10 cellular contexts compared by ENCODE assay signal in the genomic region with DNA sequence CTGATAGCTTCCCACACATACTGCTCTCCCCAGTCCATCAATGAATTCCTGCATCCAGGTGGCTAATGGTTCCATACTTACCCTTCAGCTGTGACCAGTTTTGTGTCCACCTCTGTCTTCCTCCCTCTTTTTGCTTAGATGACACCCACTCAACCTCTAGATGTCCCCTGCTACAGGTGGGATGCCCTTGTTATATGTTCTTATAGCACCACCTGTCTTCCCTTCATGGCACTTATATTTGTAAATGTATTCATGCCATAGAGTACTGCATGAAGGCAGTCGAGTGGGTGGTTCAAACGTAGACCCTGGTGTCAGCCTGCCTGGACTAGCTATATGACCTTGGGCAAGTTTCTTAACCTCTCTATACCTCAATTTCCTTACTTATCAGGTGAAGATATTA. TPM values are rescaled to one million over a fixed set of nuclear protein-coding genes. Genes with fewer than 3 reads are reported as not detected.
A peak's percentile ranks its signal among the peaks of the same experiment; 100 is the strongest.
DNase-seq lines count a peak whose midpoint lies in the region; ATAC-seq and TF ChIP-seq lines count a peak whose summit lies in the region.
"Had no signal": no experiment of that assay in that cellular context is flagged by ENCODE, and none has a peak within 500 bp of the region (broad histone marks: within the 10 kb centered on the region; RNA-seq: fewer than 3 reads in every experiment).

No MANE protein-coding gene starts in this region.

- no peak overlapping the region for H3K27ac Mint-ChIP-seq in activated T-helper 1 cell treated with anti-CD3 and anti-CD28 coated beads, Interleukin-12 subunit alpha, Interleukin-12 subunit beta, Interleukin-2, Interleukin-4 antibody, amounts not matched to agents 30 ng/mL and 10 ng/mL and 1 ng/mL, durations not matched to agents 14 hours and 24 hours and 36 hours

- H3K4me1 Mint-ChIP-seq in activated T-helper 1 cell treated with anti-CD3 and anti-CD28 coated beads, Interleukin-12 subunit alpha, Interleukin-12 subunit beta, Interleukin-2, Interleukin-4 antibody, amounts not matched to agents 30 ng/mL and 10 ng/mL and 1 ng/mL, durations not matched to agents 14 hours and 24 hours and 36 hours (ENCODE audit: low read depth): peaks cover 8% of the 10 kb centered on the region

- no peaks in the 10 kb centered on the region for H3K36me3 ChIP-seq in H7 (replicated peaks; ENCODE audit: control insufficient read depth, insufficient read depth, low read length)
- H3K36me3 ChIP-seq in spleen: no peaks in the 10 kb centered on the region

- no peak for TF ChIP-seq POLR2A in spleen (IDR thresholded peaks at IDR 0.05)

- TF ChIP-seq CTCF in GM13976 (IDR thresholded peaks at IDR 0.05; ENCODE audit: borderline replicate concordance, control extremely low read depth, extremely low read depth, insufficient read depth, missing control alignments) (peak; percentile 43), fibroblast of villous mesenchyme (IDR thresholded peaks at IDR 0.05; ENCODE audit: insufficient read depth, low read depth, low read length) (peak; percentile 40), spleen (IDR thresholded peaks at IDR 0.05 in 8 of 11, conservative IDR thresholded peaks at IDR 0.05 in 3 of 11) (peak in 3 of 11 experiments; percentile 12 to 30 (median 19))

- in situ Hi-C loops in GM13976 (cut with MboI; ENCODE audit: low sequenced_read_pairs, unreplicated experiment): loop anchor here (10.0 to 25.0 kb wide), 3 partner anchors 121 to 322 kb away; no protein-coding TSS in a partner anchor

- H3K27me3 ChIP-seq in H7 (ENCODE audit: control insufficient read depth, insufficient read depth, low read length) (no peaks in the 10 kb centered on the region; the same call in 1 of the 2 replicates), spleen (replicated peaks in 1 of 7) (peaks cover 0 to 20% (median 0%) of the 10 kb centered on the region in 7 donors)

- WGBS in spleen, 5 donors: 26 to 49% (median 38%) methylated on average over 2 of the region's 2 CpGs

- no peak overlapping the region for H3K27ac ChIP-seq in spleen
- H3K27ac ChIP-seq: epithelial cell of prostate, KMS-11 had no signal

- peak; percentile 43 for DNase-seq in GM13976 (ENCODE audit: low spot score)
- peak; percentile 33 for DNase-seq in H7
- DNase-seq in NCI-H526 treated with DMSO at 0.1 percent for 48 hours (lab: John Stamatoyannopoulos, UW): peak; percentile 3
- DNase-seq in fibroblast of villous mesenchyme (ENCODE audit: low read depth): peak; percentile 28
- no peak for DNase-seq in spleen
- DNase-seq in stimulated activated CD4-positive, alpha-beta T cell treated with anti-CD3 and anti-CD28 coated beads, Interleukin-12 subunit alpha, Interleukin-12 subunit beta, amount 100 ng/mL, for 4 hours: no peak
- DNase-seq in activated T-helper 1 cell treated with anti-CD3 and anti-CD28 coated beads, Interleukin-12 subunit alpha, Interleukin-12 subunit beta, Interleukin-2, Interleukin-4 antibody, amounts not matched to agents 30 ng/mL and 10 ng/mL and 1 ng/mL, durations not matched to agents 14 hours and 24 hours and 36 hours (ENCODE audit: low spot score): no peak

- H3K27me3 Mint-ChIP-seq in activated T-helper 1 cell treated with anti-CD3 and anti-CD28 coated beads, Interleukin-12 subunit alpha, Interleukin-12 subunit beta, Interleukin-2, Interleukin-4 antibody, amounts not matched to agents 30 ng/mL and 10 ng/mL and 1 ng/mL, durations not matched to agents 14 hours and 24 hours and 36 hours (ENCODE audit: insufficient read depth): peaks cover 21% of the 10 kb centered on the region

- peaks cover 0 to 6% (median 3%) of the 10 kb centered on the region in 6 donors for H3K4me1 ChIP-seq in spleen

- intact Hi-C loops in spleen (cut with DNase I; ENCODE audit: low total_unique reads): no loop called here
- intact Hi-C loops in activated T-helper 1 cell treated with anti-CD3 and anti-CD28 coated beads, Interleukin-12 subunit alpha, Interleukin-12 subunit beta, Interleukin-2, Interleukin-4 antibody, amounts not matched to agents 30 ng/mL and 10 ng/mL and 1 ng/mL, durations not matched to agents 14 hours and 24 hours and 36 hours (cut with micrococcal nuclease): loop anchor here (2.0 to 10.0 kb wide), 2 partner anchors 121 to 319 kb away; no protein-coding TSS in a partner anchor

- no peaks in the 10 kb centered on the region for H3K9me3 Mint-ChIP-seq in activated T-helper 1 cell treated with anti-CD3 and anti-CD28 coated beads, Interleukin-12 subunit alpha, Interleukin-12 subunit beta, Interleukin-2, Interleukin-4 antibody, amounts not matched to agents 30 ng/mL and 10 ng/mL and 1 ng/mL, durations not matched to agents 14 hours and 24 hours and 36 hours

- no peak for ATAC-seq in HG02840 (IDR thresholded peaks at IDR 0.05; ENCODE audit: low FRiP score, unreplicated experiment)

- H3K36me3 Mint-ChIP-seq in activated T-helper 1 cell treated with anti-CD3 and anti-CD28 coated beads, Interleukin-12 subunit alpha, Interleukin-12 subunit beta, Interleukin-2, Interleukin-4 antibody, amounts not matched to agents 30 ng/mL and 10 ng/mL and 1 ng/mL, durations not matched to agents 14 hours and 24 hours and 36 hours (ENCODE audit: low read depth): peaks cover 5% of the 10 kb centered on the region

- H3K4me3 ChIP-seq in H7 (ENCODE audit: insufficient read depth, low read depth, low read length) (no peak overlapping the region), fibroblast of villous mesenchyme (ENCODE audit: low read depth, low read length) (no peak overlapping the region), spleen (no peak overlapping the region)

- peaks cover 0 to 3% (median 0%) of the 10 kb centered on the region in 8 donors for H3K9me3 ChIP-seq in spleen

- no peak overlapping the region for H3K4me3 Mint-ChIP-seq in activated T-helper 1 cell treated with anti-CD3 and anti-CD28 coated beads, Interleukin-12 subunit alpha, Interleukin-12 subunit beta, Interleukin-2, Interleukin-4 antibody, amounts not matched to agents 30 ng/mL and 10 ng/mL and 1 ng/mL, durations not matched to agents 14 hours and 24 hours and 36 hours

RNA-seq across cellular contexts. Expression of gene USP46, which starts 6.5 kb away (rescaled TPM):
- total RNA-seq in H7 (2014; rRNA removed; shearing (Covaris generic)): 21.3 and 29.8 TPM in 2 replicates
- total RNA-seq in fibroblast of villous mesenchyme (13.5 and 19.4 TPM in 2 replicates), spleen (10 to 100 TPM in 5 of 7 donors, 1 to 10 TPM in 2; 6.5 to 17.1 (median 10.9) TPM)
- polyA plus RNA-seq in spleen: 1 to 10 TPM; 1.2 to 2.3 (median 1.5) TPM
- total RNA-seq in activated T-helper 1 cell treated with anti-CD3 and anti-CD28 coated beads, Interleukin-12 subunit alpha, Interleukin-12 subunit beta, Interleukin-2, Interleukin-4 antibody, amounts not matched to agents 30 ng/mL and 10 ng/mL and 1 ng/mL, durations not matched to agents 14 hours and 24 hours and 36 hours: 9.9 and 10.1 TPM in 2 replicates

Comparison
In these comparisons a context has a peak if more than half of its experiments do, and no peak if none do; other contexts are left out.
1. DNase-seq: peak in GM13976 (single experiment), H7 (single experiment), NCI-H526 treated with DMSO at 0.1 percent for 48 hours (single experiment) and fibroblast of villous mesenchyme (single experiment); none in spleen (single experiment), stimulated activated CD4-positive, alpha-beta T cell treated with anti-CD3 and anti-CD28 coated beads, Interleukin-12 subunit alpha, Interleukin-12 subunit beta, amount 100 ng/mL, for 4 hours (single experiment) and activated T-helper 1 cell treated with anti-CD3 and anti-CD28 coated beads, Interleukin-12 subunit alpha, Interleukin-12 subunit beta, Interleukin-2, Interleukin-4 antibody, amounts not matched to agents 30 ng/mL and 10 ng/mL and 1 ng/mL, durations not matched to agents 14 hours and 24 hours and 36 hours (single experiment).